ENCODE assay signal across 20 cellular contexts in genomic region chr6:88105741-88106340, GRCh38. TPM values are rescaled to one million over a fixed set of nuclear protein-coding genes. Genes with fewer than 3 reads are reported as not detected.
"Had no signal": no experiment of that assay in that cellular context is flagged by ENCODE, and none has a peak within 500 bp of the region (broad histone marks: within the 10 kb centered on the region; RNA-seq: fewer than 3 reads in every experiment).

No MANE protein-coding gene starts in this region.

- DNase-seq: activated CD4-positive, alpha-beta memory T cell treated with anti-CD3 and anti-CD28 coated beads for 36 hours; activated gamma-delta T cell; activated T-cell treated with anti-CD3 and anti-CD28 coated beads, Interleukin-2, amount 50 U/mL, for 4 hours; anterior cingulate cortex; central memory CD4-positive, alpha-beta T cell; cortex of kidney; effector CD8-positive, alpha-beta T cell; gastrocnemius medialis; heart right ventricle; kidney; left ventricle myocardium superior; stimulated activated CD4-positive, alpha-beta T cell treated with anti-CD3 and anti-CD28 coated beads, Interleukin-4, amount 100 ng/mL, for 24 hours; T-helper 9 cell; testis had no signal

- H3K27me3 ChIP-seq: gastrocnemius medialis, testis had no signal

- H3K27ac ChIP-seq: gastrocnemius medialis, heart right ventricle, testis had no signal

- H3K9me3 ChIP-seq: gastrocnemius medialis, testis had no signal

- H3K4me1 ChIP-seq: gastrocnemius medialis, heart right ventricle, testis had no signal

- FAIRE-seq: kidney had no signal

- H3K4me3 ChIP-seq: gastrocnemius medialis, heart right ventricle, testis had no signal

- H3K36me3 ChIP-seq: gastrocnemius medialis, heart right ventricle had no signal

RNA-seq across cellular contexts. Expression of gene SPACA1, which starts 58.2 kb away (rescaled TPM):
- total RNA-seq: activated CD4-positive, alpha-beta memory T cell treated with anti-CD3 and anti-CD28 coated beads for 36 hours; activated T-cell treated with anti-CD3 and anti-CD28 coated beads, Interleukin-2, amount 50 U/mL, for 4 hours; fibroblast of lung; gastrocnemius medialis; heart right ventricle; kidney; left ventricle myocardium superior; mesenteric fat pad; osteocyte; pulmonary artery endothelial cell; urinary bladder had no signal
- polyA plus RNA-seq: fibroblast of lung, heart right ventricle, neural cell, urinary bladder had no signal
